1 cellular context compared by ENCODE assay signal in the genomic region with DNA sequence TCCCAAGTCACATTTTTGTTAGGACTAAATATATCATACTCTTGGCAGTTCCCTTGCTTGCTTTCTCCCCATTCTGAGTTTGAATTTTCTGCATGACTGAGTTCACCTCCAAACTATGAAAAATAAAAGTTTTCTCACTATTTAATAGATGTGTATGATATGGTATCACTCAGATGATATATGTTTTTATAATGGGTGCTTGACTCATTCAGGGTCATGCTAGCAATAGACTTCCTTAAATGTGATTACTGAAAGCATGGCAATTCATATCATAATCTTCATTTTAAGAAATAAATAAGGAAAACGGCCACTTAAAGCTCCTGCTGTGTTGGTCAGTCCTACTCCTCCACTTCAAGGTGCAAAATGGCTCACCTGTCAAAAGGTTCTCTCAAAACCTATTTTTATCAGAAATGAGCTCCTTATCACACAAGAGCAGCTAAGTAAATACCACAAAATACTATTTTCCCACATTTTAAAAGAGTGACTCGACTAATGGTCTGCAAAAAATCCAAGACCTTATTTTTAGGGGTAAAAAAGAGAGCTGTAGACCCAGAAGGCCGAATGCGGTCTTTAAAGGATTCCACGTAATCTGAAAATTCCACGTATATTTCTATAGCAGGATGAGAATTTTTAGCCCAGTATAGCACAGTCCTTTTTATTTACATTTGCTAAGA.
TF ChIP-seq lines count a peak whose summit lies in the region.

No MANE protein-coding gene starts in this region.

TF ChIP-seq in GM12878, 131 proteins besides CTCF, POLR2A, EP300 and RAD21:
- TF ChIP-seq GABPA (IDR thresholded peaks at IDR 0.05; ENCODE audit: low read depth) (no peak), TCF12 (IDR thresholded peaks at IDR 0.05; ENCODE audit: low read depth, low read length) (no peak), NFIC (IDR thresholded peaks at IDR 0.05; ENCODE audit: low read depth, low read length) (no peak), SUPT20H (IDR thresholded peaks at IDR 0.05; ENCODE audit: borderline replicate concordance, control insufficient read depth, low read depth, low read length) (no peak), DPF2 (IDR thresholded peaks at IDR 0.05) (no peak), IKZF1 (conservative IDR thresholded peaks at IDR 0.05) (no peak), SRF (IDR thresholded peaks at IDR 0.05; ENCODE audit: low read depth in 2 of 2, low read length in 2 of 2) (no peak), JUND (IDR thresholded peaks at IDR 0.05; ENCODE audit: low read depth, low read length) (no peak), CBX5 (IDR thresholded peaks at IDR 0.05; ENCODE audit: low read depth) (no peak), MTA2 (IDR thresholded peaks at IDR 0.05; ENCODE audit: low read depth) (no peak)
- TF ChIP-seq, protein P1, sequence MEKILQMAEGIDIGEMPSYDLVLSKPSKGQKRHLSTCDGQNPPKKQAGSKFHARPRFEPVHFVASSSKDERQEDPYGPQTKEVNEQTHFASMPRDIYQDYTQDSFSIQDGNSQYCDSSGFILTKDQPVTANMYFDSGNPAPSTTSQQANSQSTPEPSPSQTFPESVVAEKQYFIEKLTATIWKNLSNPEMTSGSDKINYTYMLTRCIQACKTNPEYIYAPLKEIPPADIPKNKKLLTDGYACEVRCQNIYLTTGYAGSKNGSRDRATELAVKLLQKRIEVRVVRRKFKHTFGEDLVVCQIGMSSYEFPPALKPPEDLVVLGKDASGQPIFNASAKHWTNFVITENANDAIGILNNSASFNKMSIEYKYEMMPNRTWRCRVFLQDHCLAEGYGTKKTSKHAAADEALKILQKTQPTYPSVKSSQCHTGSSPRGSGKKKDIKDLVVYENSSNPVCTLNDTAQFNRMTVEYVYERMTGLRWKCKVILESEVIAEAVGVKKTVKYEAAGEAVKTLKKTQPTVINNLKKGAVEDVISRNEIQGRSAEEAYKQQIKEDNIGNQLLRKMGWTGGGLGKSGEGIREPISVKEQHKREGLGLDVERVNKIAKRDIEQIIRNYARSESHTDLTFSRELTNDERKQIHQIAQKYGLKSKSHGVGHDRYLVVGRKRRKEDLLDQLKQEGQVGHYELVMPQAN (conservative IDR thresholded peaks at IDR 0.05) = no peak
- TF ChIP-seq, protein P2, sequence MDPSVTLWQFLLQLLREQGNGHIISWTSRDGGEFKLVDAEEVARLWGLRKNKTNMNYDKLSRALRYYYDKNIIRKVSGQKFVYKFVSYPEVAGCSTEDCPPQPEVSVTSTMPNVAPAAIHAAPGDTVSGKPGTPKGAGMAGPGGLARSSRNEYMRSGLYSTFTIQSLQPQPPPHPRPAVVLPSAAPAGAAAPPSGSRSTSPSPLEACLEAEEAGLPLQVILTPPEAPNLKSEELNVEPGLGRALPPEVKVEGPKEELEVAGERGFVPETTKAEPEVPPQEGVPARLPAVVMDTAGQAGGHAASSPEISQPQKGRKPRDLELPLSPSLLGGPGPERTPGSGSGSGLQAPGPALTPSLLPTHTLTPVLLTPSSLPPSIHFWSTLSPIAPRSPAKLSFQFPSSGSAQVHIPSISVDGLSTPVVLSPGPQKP (IDR thresholded peaks at IDR 0.05; ENCODE audit: low read depth, low read length) = no peak
